ENCODE assay signal across 28 cellular contexts in the genomic region with DNA sequence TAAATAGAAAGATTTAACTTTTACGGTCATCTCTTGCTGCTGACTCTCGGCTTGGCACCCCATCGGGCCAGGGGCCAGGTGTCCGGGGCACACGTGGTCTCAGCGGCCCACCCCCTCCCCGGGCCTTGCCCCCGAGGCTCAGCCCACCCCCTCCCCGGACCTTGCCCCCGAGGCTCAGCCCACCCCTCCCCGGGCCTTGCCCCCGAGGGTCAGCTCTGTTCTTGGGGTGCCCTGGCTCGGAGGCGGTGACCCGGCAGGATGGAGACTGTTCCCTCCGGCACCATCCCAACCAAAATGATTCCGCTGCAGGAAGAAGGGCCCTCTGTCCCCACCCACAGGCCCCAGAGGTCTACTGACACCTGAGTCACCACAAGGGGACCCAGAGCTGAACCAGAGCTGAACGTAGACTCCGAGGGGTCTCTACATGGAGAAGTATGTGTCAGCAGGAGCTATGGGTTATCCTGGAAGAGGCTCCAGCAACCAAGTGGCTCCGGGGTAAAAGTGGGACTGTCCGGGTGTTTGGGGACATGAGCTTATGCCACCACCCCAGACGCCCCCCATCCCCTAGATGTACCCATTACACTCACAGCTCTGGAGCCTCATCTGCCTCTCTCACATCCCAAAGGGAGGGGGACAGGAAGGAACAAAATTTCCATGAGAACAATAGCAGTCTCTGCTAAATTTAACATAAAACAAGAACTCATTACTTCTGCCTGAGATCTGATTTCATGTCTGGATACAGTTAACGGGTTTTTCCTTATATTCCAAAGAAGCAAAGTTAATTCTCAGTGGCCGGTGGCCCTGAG.
"Had no signal": no experiment of that assay in that cellular context is flagged by ENCODE, and none has a peak within 500 bp of the region (broad histone marks: within the 10 kb centered on the region; RNA-seq: fewer than 3 reads in every experiment).

No MANE protein-coding gene starts in this region.

- H3K27ac Mint-ChIP-seq: activated CD4-positive, alpha-beta T cell treated with anti-CD3 and anti-CD28 coated beads, Interleukin-2, amount 10 ng/mL, durations not matched to agents 7 days and 5 days; activated CD8-positive, alpha-beta memory T cell treated with anti-CD3 and anti-CD28 coated beads, Interleukin-2, amount 10 ng/mL, durations not matched to agents 7 days and 5 days; activated CD8-positive, alpha-beta T cell treated with anti-CD3 and anti-CD28 coated beads, Interleukin-2, amount 10 ng/mL, durations not matched to agents 7 days and 5 days; activated naive CD4-positive, alpha-beta T cell treated with anti-CD3 and anti-CD28 coated beads, Interleukin-2, amount 50 U/mL, for 24 hours; activated naive CD8-positive, alpha-beta T cell treated with anti-CD3 and anti-CD28 coated beads, Interleukin-2, amount 50 U/mL, for 24 hours; activated T-helper 2 cell treated with anti-CD3 and anti-CD28 coated beads, Interferon-gamma antibody, Interleukin-2, Interleukin-4, amounts not matched to agents 10 μg/mL and 5 μg/mL and 100 μg/mL, durations not matched to agents 14 hours and 24 hours and 36 hours; naive thymus-derived CD8-positive, alpha-beta T cell; T-helper 17 cell had no signal

- H3K27me3 Mint-ChIP-seq: activated CD8-positive, alpha-beta memory T cell treated with anti-CD3 and anti-CD28 coated beads, Interleukin-2, amount 10 ng/mL, durations not matched to agents 7 days and 5 days; activated naive CD4-positive, alpha-beta T cell treated with anti-CD3 and anti-CD28 coated beads, Interleukin-2, amount 50 U/mL, for 24 hours; activated naive CD8-positive, alpha-beta T cell treated with anti-CD3 and anti-CD28 coated beads, Interleukin-2, amount 50 U/mL, for 24 hours; naive thymus-derived CD8-positive, alpha-beta T cell; T-helper 17 cell had no signal

- H3K27ac ChIP-seq: epithelial cell of prostate, esophagus squamous epithelium, spleen, stomach, tibial artery, upper lobe of right lung had no signal

- H3K9me3 ChIP-seq: esophagus squamous epithelium, spleen, stomach, tibial artery, upper lobe of right lung had no signal

- H3K27me3 ChIP-seq: esophagus squamous epithelium, stomach, tibial artery, upper lobe of right lung had no signal

- H3K9me3 Mint-ChIP-seq: activated CD4-positive, alpha-beta T cell treated with anti-CD3 and anti-CD28 coated beads, Interleukin-2, amount 10 ng/mL, durations not matched to agents 7 days and 5 days; activated naive CD4-positive, alpha-beta T cell treated with anti-CD3 and anti-CD28 coated beads, Interleukin-2, amount 50 U/mL, for 24 hours; activated naive CD8-positive, alpha-beta T cell treated with anti-CD3 and anti-CD28 coated beads, Interleukin-2, amount 50 U/mL, for 24 hours; activated T-helper 2 cell treated with anti-CD3 and anti-CD28 coated beads, Interferon-gamma antibody, Interleukin-2, Interleukin-4, amounts not matched to agents 10 μg/mL and 5 μg/mL and 100 μg/mL, durations not matched to agents 14 hours and 24 hours and 36 hours; naive thymus-derived CD8-positive, alpha-beta T cell; neural crest cell had no signal

- H3K4me3 ChIP-seq: esophagus squamous epithelium, spleen, stomach, tibial artery, upper lobe of right lung had no signal

- H3K36me3 ChIP-seq: esophagus squamous epithelium, spleen, stomach, tibial artery, upper lobe of right lung had no signal

- H3K4me1 Mint-ChIP-seq: activated CD8-positive, alpha-beta memory T cell treated with anti-CD3 and anti-CD28 coated beads, Interleukin-2, amount 10 ng/mL, durations not matched to agents 7 days and 5 days; activated naive CD4-positive, alpha-beta T cell treated with anti-CD3 and anti-CD28 coated beads, Interleukin-2, amount 50 U/mL, for 24 hours had no signal

- ATAC-seq: activated CD8-positive, alpha-beta T cell treated with anti-CD3 and anti-CD28 coated beads, Interleukin-2, amount 10 ng/mL, durations not matched to agents 7 days and 5 days; activated naive CD8-positive, alpha-beta T cell treated with anti-CD3 and anti-CD28 coated beads, Interleukin-2, amount 50 U/mL, for 24 hours; left cardiac atrium; naive thymus-derived CD8-positive, alpha-beta T cell; right cardiac atrium; T-helper 17 cell; upper lobe of right lung had no signal

- H3K4me1 ChIP-seq: spleen, upper lobe of right lung had no signal

- DNase-seq: activated CD4-positive, alpha-beta T cell treated with anti-CD3 and anti-CD28 coated beads for 1 hour; activated CD4-positive, alpha-beta T cell treated with anti-CD3 and anti-CD28 coated beads, Interleukin-2, amount 10 ng/mL, durations not matched to agents 7 days and 5 days; activated CD8-positive, alpha-beta memory T cell treated with anti-CD3 and anti-CD28 coated beads, Interleukin-2, amount 10 ng/mL, durations not matched to agents 7 days and 5 days; activated CD8-positive, alpha-beta T cell treated with anti-CD3 and anti-CD28 coated beads, Interleukin-2, amount 10 ng/mL, durations not matched to agents 7 days and 5 days; activated naive CD8-positive, alpha-beta T cell treated with anti-CD3 and anti-CD28 coated beads, Interleukin-2, amount 50 U/mL, for 24 hours; activated T-cell treated with anti-CD3 and anti-CD28 coated beads, Interleukin-2, amount 50 U/mL, for 48 hours; amygdala; dermis blood vessel endothelial cell; effector CD4-positive, alpha-beta T cell; esophagus squamous epithelium; foreskin melanocyte; islet precursor cell; left cardiac atrium; mammary epithelial cell; naive thymus-derived CD8-positive, alpha-beta T cell; posterior cingulate gyrus; right cardiac atrium; spleen; stimulated activated CD4-positive, alpha-beta T cell treated with anti-CD3 and anti-CD28 coated beads, Interleukin-2, amount 100 ng/mL, for 48 hours; stomach; T-helper 17 cell; T1000; tibial artery; upper lobe of right lung had no signal

- H3K36me3 Mint-ChIP-seq: activated CD8-positive, alpha-beta memory T cell treated with anti-CD3 and anti-CD28 coated beads, Interleukin-2, amount 10 ng/mL, durations not matched to agents 7 days and 5 days; activated naive CD4-positive, alpha-beta T cell treated with anti-CD3 and anti-CD28 coated beads, Interleukin-2, amount 50 U/mL, for 24 hours; naive thymus-derived CD8-positive, alpha-beta T cell had no signal

- H3K4me3 Mint-ChIP-seq: activated CD4-positive, alpha-beta T cell treated with anti-CD3 and anti-CD28 coated beads, Interleukin-2, amount 10 ng/mL, durations not matched to agents 7 days and 5 days; activated CD8-positive, alpha-beta memory T cell treated with anti-CD3 and anti-CD28 coated beads, Interleukin-2, amount 10 ng/mL, durations not matched to agents 7 days and 5 days; activated CD8-positive, alpha-beta T cell treated with anti-CD3 and anti-CD28 coated beads, Interleukin-2, amount 10 ng/mL, durations not matched to agents 7 days and 5 days; activated naive CD4-positive, alpha-beta T cell treated with anti-CD3 and anti-CD28 coated beads, Interleukin-2, amount 50 U/mL, for 24 hours; activated naive CD8-positive, alpha-beta T cell treated with anti-CD3 and anti-CD28 coated beads, Interleukin-2, amount 50 U/mL, for 24 hours; naive thymus-derived CD8-positive, alpha-beta T cell; neural crest cell; T-helper 17 cell had no signal
